ENCODE assay signal across 21 cellular contexts in genomic region chr9:136031094-136031493, GRCh38.
"Had no signal": no experiment of that assay in that cellular context is flagged by ENCODE, and none has a peak within 500 bp of the region (broad histone marks: within the 10 kb centered on the region; RNA-seq: fewer than 3 reads in every experiment).

No MANE protein-coding gene starts in this region.

- H3K27me3 ChIP-seq: dorsolateral prefrontal cortex, esophagus squamous epithelium, gastrocnemius medialis, heart right ventricle, left lung had no signal

- H3K4me3 Mint-ChIP-seq: mesothelial cell of epicardium had no signal

- H3K27ac ChIP-seq: coronary artery, epithelial cell of prostate, gastrocnemius medialis, lower lobe of right lung had no signal

- H3K36me3 ChIP-seq: gastrocnemius medialis, lower lobe of right lung had no signal

- H3K4me3 ChIP-seq: coronary artery, dorsolateral prefrontal cortex, esophagus squamous epithelium, gastrocnemius medialis, heart right ventricle, left lung, lower lobe of right lung, mucosa of descending colon had no signal

- H3K9me3 ChIP-seq: esophagus squamous epithelium, gastrocnemius medialis, left lung, lower lobe of right lung, mucosa of descending colon had no signal

- ATAC-seq: esophagus mucosa, gastrocnemius medialis, left lung, lower lobe of right lung, mucosa of descending colon had no signal

- DNase-seq: dermis blood vessel endothelial cell; effector CD4-positive, alpha-beta T cell; effector memory CD4-positive, alpha-beta T cell; erythroblast; esophagus squamous epithelium; foreskin melanocyte; gastrocnemius medialis; glutamatergic neuron; hippocampal formation; left cardiac atrium; left ventricle myocardium superior; mesenchymal stem cell; mucosa of descending colon had no signal
